In genomic region chr1:152188673-152189591, GRCh38 we compare ENCODE assay signal across 8 cellular contexts. TPM values are rescaled to one million over a fixed set of nuclear protein-coding genes. Genes with fewer than 3 reads are reported as not detected.
DNase-seq lines count a peak whose midpoint lies in the region; ATAC-seq and TF ChIP-seq lines count a peak whose summit lies in the region.

No MANE protein-coding gene starts in this region.

- H3K4me1 ChIP-seq in ovary (ENCODE audit: insufficient read depth) (peaks cover 1% of the 10 kb centered on the region), suprapubic skin (peaks cover 48% of the 10 kb centered on the region)

- DNase-seq in CD1c-positive myeloid dendritic cell (ENCODE audit: extremely low spot score) (peak; percentile 75), RKO (ENCODE audit: low spot score) (peak; percentile 42), fibroblast of villous mesenchyme (ENCODE audit: low read depth) (peak; percentile 34), ovary (peak; percentile 50 to 73 (median 67)), suprapubic skin (ENCODE audit: low spot score in 2 of 2) (peak; percentile 79 to 86)
- peak; percentile 65 to 72 for DNase-seq in activated T-helper 1 cell treated with anti-CD3 and anti-CD28 coated beads, Interleukin-2, amount 50 U/mL, for 16 hours (ENCODE audit: low read depth in 1 of 2, low spot score in 1 of 2)

- ATAC-seq in HG02642 (IDR thresholded peaks at IDR 0.05; ENCODE audit: poor library complexity, unreplicated experiment) (peak; percentile 44), GM18909 (IDR thresholded peaks at IDR 0.05; ENCODE audit: poor library complexity, unreplicated experiment) (no peak)

- TF ChIP-seq POLR2A in ovary (IDR thresholded peaks at IDR 0.05) (no peak), suprapubic skin (IDR thresholded peaks at IDR 0.05) (no peak)

- H3K27ac ChIP-seq in ovary (peak overlapping the region in 1 of 2 donors; percentile 24), suprapubic skin (peak overlapping the region; percentile 60)

- TF ChIP-seq CTCF in fibroblast of villous mesenchyme (IDR thresholded peaks at IDR 0.05; ENCODE audit: insufficient read depth, low read depth, low read length) = peak; percentile 62
- peak in 2 of 3 donors; percentile 31 to 52 for TF ChIP-seq CTCF in ovary (IDR thresholded peaks at IDR 0.05)
- peak; percentile 52 to 80 for TF ChIP-seq CTCF in suprapubic skin (IDR thresholded peaks at IDR 0.05)

- no peaks in the 10 kb centered on the region for H3K36me3 ChIP-seq in ovary
- no peaks in the 10 kb centered on the region for H3K36me3 ChIP-seq in suprapubic skin

- H3K27me3 ChIP-seq in ovary (no peaks in the 10 kb centered on the region), suprapubic skin (no peaks in the 10 kb centered on the region)

- no peak for TF ChIP-seq EP300 in ovary (IDR thresholded peaks at IDR 0.05)
- TF ChIP-seq EP300 in suprapubic skin (IDR thresholded peaks at IDR 0.05) = no peak

- H3K9me3 ChIP-seq in ovary = no peaks in the 10 kb centered on the region
- H3K9me3 ChIP-seq in suprapubic skin = no peaks in the 10 kb centered on the region

- WGBS in ovary, 3 donors = 7 to 15% (median 15%) methylated on average over 49 to 62 of the region's 62 CpGs
- whole genome bisulfite sequencing in suprapubic skin = 9% methylated on average over 23 of the region's 62 CpGs

- peak overlapping the region; percentile 42 for H3K4me3 ChIP-seq in fibroblast of villous mesenchyme (ENCODE audit: low read depth, low read length)
- peak overlapping the region; percentile 32 for H3K4me3 ChIP-seq in ovary
- H3K4me3 ChIP-seq in suprapubic skin = peak overlapping the region; percentile 57

- intact Hi-C loops in ovary (cut with DNase I) = loop anchor here in 2 of 4 donors (5.0 to 10.0 kb wide), 2 partner anchors 132 to 134 kb away; no protein-coding TSS in a partner anchor

RNA-seq across cellular contexts. Expression of gene RPTN, which starts 29.9 kb away (rescaled TPM):
- total RNA-seq in fibroblast of villous mesenchyme = not detected in 2 replicates
- total RNA-seq in ovary = not detected
- polyA plus RNA-seq in ovary = not detected
- 10 to 100 TPM in 3 of 4 donors, 1 to 10 TPM in 1; 9.0 to 40.3 (median 18.2) TPM for total RNA-seq in suprapubic skin

RNA-seq across cellular contexts. Expression of gene HRNR, which starts 35.1 kb away (rescaled TPM):
- total RNA-seq in fibroblast of villous mesenchyme = not detected in 2 replicates
- total RNA-seq in ovary = not detected
- polyA plus RNA-seq in ovary = not detected
- total RNA-seq in suprapubic skin = not detected
